In the genomic region with DNA sequence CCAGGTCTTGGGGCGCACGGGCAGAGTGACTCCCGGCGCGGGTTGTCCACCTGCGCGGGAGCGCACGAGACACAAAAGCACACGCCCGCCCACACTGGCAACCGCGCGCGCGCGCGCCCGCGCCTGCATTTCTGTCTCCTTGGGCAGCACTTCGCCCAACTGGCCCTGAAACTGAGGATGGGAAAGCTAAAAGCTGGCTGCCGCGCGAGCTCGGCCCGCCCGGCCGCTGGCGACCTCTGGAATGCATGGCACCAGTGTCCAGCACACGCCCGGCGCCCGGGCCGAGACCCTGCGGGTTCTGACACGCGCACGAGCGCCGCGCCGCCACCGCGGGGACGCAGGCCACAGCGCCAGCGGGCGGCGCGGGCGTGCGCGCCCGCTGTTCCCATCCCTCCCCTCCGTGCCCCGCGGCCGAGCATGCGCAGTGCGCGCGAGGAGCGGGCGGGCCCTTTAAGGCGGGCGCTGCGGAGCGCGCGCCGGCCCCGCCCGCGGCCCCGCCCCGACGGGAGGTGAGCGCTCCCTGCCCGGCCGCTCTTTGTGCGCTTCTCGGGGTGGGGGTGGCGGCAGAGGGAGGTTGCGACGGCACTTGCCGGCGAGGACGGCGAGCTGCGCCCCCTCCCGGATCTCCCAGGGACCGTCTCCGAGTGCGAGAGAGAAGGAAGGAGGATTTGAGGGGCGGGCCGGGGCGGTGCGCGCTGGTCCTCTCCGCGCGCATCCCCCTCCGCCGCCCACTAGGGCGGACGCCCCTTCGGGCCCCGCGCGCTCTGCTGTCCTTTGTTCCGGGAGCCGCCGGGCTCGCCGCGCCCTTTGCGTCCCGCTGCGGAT, we compare ENCODE assay signal across 8 cellular contexts. TPM values are rescaled to one million over a fixed set of nuclear protein-coding genes. Genes with fewer than 3 reads are reported as not detected.
DNase-seq lines count a peak whose midpoint lies in the region; ATAC-seq, FAIRE-seq and TF ChIP-seq lines count a peak whose summit lies in the region.

No MANE protein-coding gene starts in this region.

- TF ChIP-seq CTCF in gastroesophageal sphincter (IDR thresholded peaks at IDR 0.05), result peak in 3 of 4 experiments; percentile 75 to 83 (median 78)

- H3K27me3 ChIP-seq in gastroesophageal sphincter, result no peaks in the 10 kb centered on the region

- peak; percentile 84 for DNase-seq in ELR (ENCODE audit: low read depth)
- peak; percentile 83 for DNase-seq in H54 (ENCODE audit: insufficient read length, low spot score)
- peak; percentile 89 for DNase-seq in LoVo (ENCODE audit: low spot score)
- DNase-seq in SHP77 treated with DMSO at 0.1 percent for 48 hours (lab: John Stamatoyannopoulos, UW), result peak; percentile 72
- DNase-seq in activated naive CD4-positive, alpha-beta T cell (lab: John Stamatoyannopoulos, UW), result peak; percentile 50 to 91 (median 70)
- peak in 55 of 56 donors; percentile 42 to 97 (median 84) for DNase-seq in nucleus accumbens (lab: John Stamatoyannopoulos, UW)
- peak; percentile 90 for DNase-seq in superior temporal gyrus (ENCODE audit: extremely low spot score)

- FAIRE-seq in H54 (lab: Jason Lieb, UNC), result no peak

- peaks cover 0 to 9% of the 10 kb centered on the region in 2 donors for H3K36me3 ChIP-seq in gastroesophageal sphincter

- peak overlapping the region; percentile 78 to 97 (median 94) for H3K27ac ChIP-seq in gastroesophageal sphincter

- no peak for TF ChIP-seq EP300 in gastroesophageal sphincter (IDR thresholded peaks at IDR 0.05)

- WGBS in gastroesophageal sphincter (ENCODE audit: low coverage in 1 of 2), 2 donors, result no CpG with 5 or more reads among the region's 119 CpGs

- peak; percentile 88 for ATAC-seq in gastroesophageal sphincter

- TF ChIP-seq POLR2A in H54 (IDR thresholded peaks at IDR 0.05; ENCODE audit: low read depth, low read length), result peak; percentile 42
- TF ChIP-seq POLR2A in gastroesophageal sphincter (IDR thresholded peaks at IDR 0.05), result peak; percentile 71 to 75

- H3K9me3 ChIP-seq in gastroesophageal sphincter, result no peaks in the 10 kb centered on the region

- peaks cover 0 to 37% (median 5%) of the 10 kb centered on the region in 3 donors for H3K4me1 ChIP-seq in gastroesophageal sphincter

- H3K4me3 ChIP-seq in gastroesophageal sphincter, result peak overlapping the region; percentile 50 to 90

RNA-seq across cellular contexts. Expression of gene MEX3B, which starts 1.1 kb away (rescaled TPM):
- 1 to 10 TPM; 1.2 to 4.4 (median 2.2) TPM for total RNA-seq in gastroesophageal sphincter

Comparison
In these comparisons a context has a peak if more than half of its experiments do, and no peak if none do; other contexts are left out.
1. Peak in every context shown above with its lines: DNase-seq, ATAC-seq, H3K4me3 ChIP-seq and H3K27ac ChIP-seq.